ENCODE assay signal across 23 cellular contexts in genomic region chr6:7196685-7197283, GRCh38.
"Had no signal": no experiment of that assay in that cellular context is flagged by ENCODE, and none has a peak within 500 bp of the region (broad histone marks: within the 10 kb centered on the region; RNA-seq: fewer than 3 reads in every experiment).

No MANE protein-coding gene starts in this region.

- H3K4me3 Mint-ChIP-seq: activated B cell treated with CpG ODN at 0.5 μM for 24 hours; activated CD4-positive, alpha-beta memory T cell treated with anti-CD3 and anti-CD28 coated beads for 36 hours; activated naive CD4-positive, alpha-beta T cell treated with anti-CD3 and anti-CD28 coated beads, Interleukin-2, amount 10 ng/mL, durations not matched to agents 7 days and 5 days; neural crest cell; T-helper 1 cell treated with Interleukin-12 subunit alpha and Interleukin-12 subunit beta and Interleukin-4 antibody, amounts not matched to agents 30 μg/mL and 1 μg/mL, for 36 hours had no signal

- H3K9me3 ChIP-seq: body of pancreas, lower lobe of right lung, spleen, transverse colon, uterus had no signal

- H3K27me3 Mint-ChIP-seq: activated B cell treated with CpG ODN at 0.5 μM for 24 hours; activated CD4-positive, alpha-beta memory T cell treated with anti-CD3 and anti-CD28 coated beads for 36 hours; activated naive CD4-positive, alpha-beta T cell treated with anti-CD3 and anti-CD28 coated beads, Interleukin-2, amount 10 ng/mL, durations not matched to agents 7 days and 5 days; naive thymus-derived CD4-positive, alpha-beta T cell had no signal

- H3K4me1 ChIP-seq: uterus had no signal

- H3K27ac ChIP-seq: cardiac muscle cell, lower lobe of right lung, uterus had no signal

- H3K36me3 ChIP-seq: uterus had no signal

- H3K4me3 ChIP-seq: body of pancreas, cardiac muscle cell, lower lobe of right lung, spleen, transverse colon, uterus had no signal

- H3K27ac Mint-ChIP-seq: activated B cell treated with CpG ODN at 0.5 μM for 24 hours; activated CD4-positive, alpha-beta memory T cell treated with anti-CD3 and anti-CD28 coated beads for 36 hours; T-helper 1 cell treated with Interleukin-12 subunit alpha and Interleukin-12 subunit beta and Interleukin-4 antibody, amounts not matched to agents 30 μg/mL and 1 μg/mL, for 36 hours had no signal

- H3K27me3 ChIP-seq: body of pancreas, cardiac muscle cell, spleen, transverse colon, uterus had no signal

- DNase-seq: activated B cell treated with CpG ODN at 0.5 μM for 24 hours; activated CD4-positive, alpha-beta memory T cell treated with anti-CD3 and anti-CD28 coated beads for 36 hours; activated CD4-positive, alpha-beta T cell treated with anti-CD3 and anti-CD28 coated beads for 4 hours; activated effector memory CD4-positive, alpha-beta T cell treated with anti-CD3 and anti-CD28 coated beads, Interleukin-2, amount 50 U/mL, for 16 hours; activated naive CD4-positive, alpha-beta T cell treated with anti-CD3 and anti-CD28 coated beads, Interleukin-2, amount 10 ng/mL, durations not matched to agents 7 days and 5 days; body of pancreas; dermis blood vessel endothelial cell; effector CD8-positive, alpha-beta T cell; foreskin melanocyte; kidney; lower lobe of right lung; occipital lobe; spleen; stimulated activated CD4-positive, alpha-beta T cell treated with anti-CD3 and anti-CD28 coated beads, Interleukin-4, amount 100 ng/mL, for 1 hour; stimulated activated naive CD4-positive, alpha-beta T cell treated with Interleukin-2 at 50 U/mL for 16 hours; substantia nigra; T1000; transverse colon; uterus had no signal

- H3K9me3 Mint-ChIP-seq: activated B cell treated with CpG ODN at 0.5 μM for 24 hours; activated CD4-positive, alpha-beta memory T cell treated with anti-CD3 and anti-CD28 coated beads for 36 hours; activated naive CD4-positive, alpha-beta T cell treated with anti-CD3 and anti-CD28 coated beads, Interleukin-2, amount 10 ng/mL, durations not matched to agents 7 days and 5 days; naive thymus-derived CD4-positive, alpha-beta T cell; neural crest cell; T-helper 1 cell treated with Interleukin-12 subunit alpha and Interleukin-12 subunit beta and Interleukin-4 antibody, amounts not matched to agents 30 μg/mL and 1 μg/mL, for 36 hours had no signal
